Comparison of ENCODE assay signal across 30 cellular contexts in the genomic region with DNA sequence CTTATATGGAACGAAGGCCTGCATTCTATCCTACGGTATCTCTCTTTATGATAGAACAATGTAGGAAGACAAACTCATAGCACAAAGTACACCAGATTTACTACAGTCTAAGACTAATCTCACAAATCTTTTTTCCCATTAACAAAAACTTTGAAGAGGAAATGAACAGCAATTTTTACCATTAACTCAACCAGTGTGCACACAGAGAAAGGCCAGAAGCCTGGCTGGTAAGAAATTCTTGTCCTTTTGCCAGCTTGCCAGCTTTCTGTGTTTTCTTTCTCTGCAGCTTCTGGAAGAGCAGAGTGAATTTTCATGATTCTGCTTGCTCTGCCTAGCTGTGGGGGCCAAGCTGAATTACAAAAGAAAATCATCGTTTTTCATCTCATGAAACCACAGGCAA. TPM values are rescaled to one million over a fixed set of nuclear protein-coding genes. Genes with fewer than 3 reads are reported as not detected.
DNase-seq lines count a peak whose midpoint lies in the region; ATAC-seq and TF ChIP-seq lines count a peak whose summit lies in the region.
"Had no signal": no experiment of that assay in that cellular context is flagged by ENCODE, and none has a peak within 500 bp of the region (broad histone marks: within the 10 kb centered on the region; RNA-seq: fewer than 3 reads in every experiment).

No MANE protein-coding gene starts in this region.

- TF ChIP-seq CTCF in AG10803 (conservative IDR thresholded peaks at IDR 0.05; ENCODE audit: low read length) (no peak), fibroblast of the aortic adventitia (IDR thresholded peaks at IDR 0.05; ENCODE audit: insufficient read depth, low read length) (no peak), Peyer's patch (IDR thresholded peaks at IDR 0.05) (no peak)

- H3K9me3 ChIP-seq in Peyer's patch, result no peaks in the 10 kb centered on the region
- H3K9me3 ChIP-seq: adrenal gland, BE2C, lower lobe of right lung, mucosa of descending colon, ovary had no signal

- peak; percentile 54 for DNase-seq in AG10803 (ENCODE audit: low read depth)
- peak; percentile 10 for DNase-seq in fibroblast of the aortic adventitia (ENCODE audit: low read depth)
- no peak for DNase-seq in NCI-H69 (lab: John Stamatoyannopoulos, UW)
- no peak for DNase-seq in Peyer's patch
- DNase-seq: activated CD4-positive, alpha-beta T cell treated with anti-CD3 and anti-CD28 coated beads, Interleukin-2, amount 50 U/mL, for 48 hours; activated CD4-positive, CD25-positive, alpha-beta regulatory T cell treated with anti-CD3 and anti-CD28 coated beads, Interleukin-2, amount 50 U/mL, for 72 hours; activated naive CD4-positive, alpha-beta T cell treated with Interleukin-2 at 50 U/mL for 16 hours; activated T-cell treated with anti-CD3 and anti-CD28 coated beads, Interleukin-2, amount 50 U/mL, for 72 hours; adrenal gland; BE2C; DMS 273 treated with DMSO at 0.1 percent for 48 hours; GOT3; KG1; lower lobe of right lung; mucosa of descending colon; NCI-H1417 treated with DMSO at 0.1 percent for 48 hours; NCI-H2081 treated with DMSO at 0.1 percent for 48 hours; NCI-H2227 treated with DMSO at 0.1 percent for 48 hours; NCI-H526 treated with DMSO at 0.1 percent for 48 hours; nephron progenitor cell; ovary; PC-9; retina; stimulated activated CD4-positive, alpha-beta T cell treated with anti-CD3 and anti-CD28 coated beads, Interleukin-1b, Interleukin-23, amount 100 ng/mL, for 48 hours; stimulated activated naive CD4-positive, alpha-beta T cell treated with Interleukin-2 at 50 U/mL for 16 hours had no signal

- H3K36me3 ChIP-seq in rectal smooth muscle tissue (ENCODE audit: control insufficient read depth, insufficient read depth, low read length), result no peaks in the 10 kb centered on the region
- no peaks in the 10 kb centered on the region for H3K36me3 ChIP-seq in Peyer's patch
- H3K36me3 ChIP-seq: adrenal gland, BE2C, lower lobe of right lung, ovary had no signal

- H3K9ac ChIP-seq in rectal smooth muscle tissue (ENCODE audit: low read length), result no peak overlapping the region

- peak; percentile 85 for ATAC-seq in SK-N-SH treated with all-trans-retinoic acid at 6 μM for 48 hours
- ATAC-seq in HG03135 (IDR thresholded peaks at IDR 0.05; ENCODE audit: unreplicated experiment), result no peak
- no peak for ATAC-seq in GM21717 (IDR thresholded peaks at IDR 0.05; ENCODE audit: unreplicated experiment)
- ATAC-seq: activated T-cell treated with anti-CD3 and anti-CD28 coated beads, Interleukin-2, amount 50 U/mL, for 72 hours; lower lobe of right lung; mucosa of descending colon; Right ventricle myocardium inferior had no signal

- H3K27me3 ChIP-seq in rectal smooth muscle tissue (ENCODE audit: control insufficient read depth, insufficient read depth, low read length), result no peaks in the 10 kb centered on the region
- no peaks in the 10 kb centered on the region for H3K27me3 ChIP-seq in Peyer's patch
- H3K27me3 ChIP-seq: adrenal gland, BE2C, ovary had no signal

- TF ChIP-seq POLR2A in Peyer's patch (IDR thresholded peaks at IDR 0.05), result no peak

- H3K4me3 ChIP-seq in AG10803 (ENCODE audit: low read length) (no peak overlapping the region), fibroblast of the aortic adventitia (ENCODE audit: low read depth, low read length) (no peak overlapping the region), rectal smooth muscle tissue (ENCODE audit: low read length) (no peak overlapping the region), Peyer's patch (no peak overlapping the region)
- H3K4me3 ChIP-seq: adrenal gland, lower lobe of right lung, mucosa of descending colon, ovary, PC-9 had no signal

- H3K4me1 ChIP-seq in rectal smooth muscle tissue (ENCODE audit: control insufficient read depth, insufficient read depth, low read length) (peaks cover 4% of the 10 kb centered on the region), Peyer's patch (no peaks in the 10 kb centered on the region)
- H3K4me1 ChIP-seq: adrenal gland, BE2C, lower lobe of right lung had no signal

- H3K27ac ChIP-seq in rectal smooth muscle tissue (ENCODE audit: low read depth, low read length) (peak overlapping the region; percentile 66), Peyer's patch (no peak overlapping the region)
- H3K27ac ChIP-seq: adrenal gland, lower lobe of right lung, ovary had no signal

TF ChIP-seq in SK-N-SH treated with all-trans-retinoic acid at 6 μM for 48 hours, 23 proteins besides CTCF, POLR2A, EP300 and RAD21:
- TF ChIP-seq ESRRG (CRISPR knock-in tag; IDR thresholded peaks at IDR 0.05), result no peak
- no peak for TF ChIP-seq OSR1 (CRISPR knock-in tag; IDR thresholded peaks at IDR 0.05)
- no peak for TF ChIP-seq ZNF8 (CRISPR knock-in tag; IDR thresholded peaks at IDR 0.05)
- no peak for TF ChIP-seq RARB (CRISPR knock-in tag; IDR thresholded peaks at IDR 0.05)
- peak; percentile 84 for TF ChIP-seq ISL1 (CRISPR knock-in tag; IDR thresholded peaks at IDR 0.05)
- TF ChIP-seq GLIS3 (CRISPR knock-in tag; IDR thresholded peaks at IDR 0.05), result no peak
- TF ChIP-seq ZNF70 (CRISPR knock-in tag; IDR thresholded peaks at IDR 0.05), result no peak
- no peak for TF ChIP-seq ZFP30 (CRISPR knock-in tag; IDR thresholded peaks at IDR 0.05)

RNA-seq across cellular contexts. Expression of gene FEZ2, which starts 37.2 kb away (rescaled TPM):
- total RNA-seq in fibroblast of the aortic adventitia (ENCODE audit: low replicate concordance), result 62.8 and 93.5 TPM in 2 replicates
- total RNA-seq in Peyer's patch, result 10 to 100 TPM; 53.4 to 97.4 (median 64.4) TPM

Comparison
In these comparisons a context has a peak if more than half of its experiments do, and no peak if none do; other contexts are left out.
1. DNase-seq: peak in AG10803 (single experiment) and fibroblast of the aortic adventitia (single experiment); none in NCI-H69 (single experiment) and Peyer's patch (0 of 3).